ENCODE assay signal across 28 cellular contexts in the genomic region with DNA sequence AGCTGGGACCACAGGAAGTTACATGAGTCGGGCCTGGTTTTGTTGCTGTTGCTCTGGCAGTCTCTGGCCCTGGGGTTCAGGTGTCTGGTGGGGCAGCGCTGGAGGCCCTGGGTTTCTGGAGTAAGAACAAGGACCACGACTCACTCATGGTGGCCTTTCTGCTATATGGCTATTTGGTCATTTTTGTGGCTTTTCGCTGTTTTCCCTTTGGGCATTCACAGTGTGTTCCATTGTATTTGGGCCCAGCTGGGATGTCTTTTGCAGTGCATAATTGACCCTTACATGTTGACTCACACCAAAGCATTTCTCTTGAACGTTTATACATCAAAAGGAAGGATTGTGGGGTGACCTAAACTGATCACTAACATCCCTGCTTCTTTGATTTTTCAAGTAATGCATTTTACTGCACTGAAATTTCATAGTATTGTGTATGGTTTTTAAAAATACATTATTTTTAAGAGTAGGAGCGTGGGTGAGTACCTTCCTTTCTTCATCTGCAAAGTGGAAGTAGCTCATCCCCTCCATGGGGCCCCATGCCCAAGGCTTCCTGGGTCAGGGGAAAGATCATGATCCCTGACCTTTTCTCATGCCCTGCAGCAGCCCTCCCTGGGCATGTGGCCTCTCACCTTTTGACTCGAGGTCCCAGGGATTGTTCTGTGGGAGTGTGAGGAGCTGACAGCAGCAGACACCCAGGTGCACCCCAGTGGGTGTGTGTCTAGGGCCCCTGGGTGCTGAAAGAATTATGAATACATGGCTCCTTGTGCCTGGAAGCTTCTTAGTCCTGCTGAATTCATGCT.
A peak's percentile ranks its signal among the peaks of the same experiment; 100 is the strongest.
DNase-seq lines count a peak whose midpoint lies in the region; ATAC-seq and TF ChIP-seq lines count a peak whose summit lies in the region.
"Had no signal": no experiment of that assay in that cellular context is flagged by ENCODE, and none has a peak within 500 bp of the region (broad histone marks: within the 10 kb centered on the region; RNA-seq: fewer than 3 reads in every experiment).

No MANE protein-coding gene starts in this region.

- H3K27ac Mint-ChIP-seq in natural killer cell treated with Interleukin-12 subunit alpha and Interleukin-12 subunit beta and Interleukin-15 and Interleukin-18, amount 100 ng/mL, for 72 hours: no peak overlapping the region
- no peak overlapping the region for H3K27ac Mint-ChIP-seq in natural killer cell
- no peak overlapping the region for H3K27ac Mint-ChIP-seq in activated T-cell treated with anti-CD3 and anti-CD28 coated beads, Interleukin-2, amount 50 U/mL, for 72 hours
- H3K27ac Mint-ChIP-seq: activated CD4-positive, alpha-beta memory T cell treated with anti-CD3 and anti-CD28 coated beads, Interleukin-2, amount 10 ng/mL, durations not matched to agents 7 days and 5 days; activated T-helper 17 cell treated with anti-CD3 and anti-CD28 coated beads, Interleukin-2, amount 50 U/mL, for 72 hours; CD4-positive, alpha-beta memory T cell had no signal

- in situ Hi-C loops in ACHN (cut with HindIII; ENCODE audit: low pct_ligation_motif_present, low pct_unique_long_range_greater_than_20kb, low sequenced_read_pairs): no loop called here

- H3K4me1 Mint-ChIP-seq in natural killer cell treated with Interleukin-12 subunit alpha and Interleukin-12 subunit beta and Interleukin-15 and Interleukin-18, amount 100 ng/mL, for 72 hours (ENCODE audit: low read depth in 2 of 2): peaks cover 12 to 19% of the 10 kb centered on the region in 2 donors
- H3K4me1 Mint-ChIP-seq in natural killer cell: peaks cover 28 to 46% of the 10 kb centered on the region in 2 donors
- H3K4me1 Mint-ChIP-seq in activated T-cell treated with anti-CD3 and anti-CD28 coated beads, Interleukin-2, amount 50 U/mL, for 72 hours (ENCODE audit: low read depth): no peaks in the 10 kb centered on the region
- H3K4me1 Mint-ChIP-seq: activated CD4-positive, alpha-beta memory T cell treated with anti-CD3 and anti-CD28 coated beads, Interleukin-2, amount 10 ng/mL, durations not matched to agents 7 days and 5 days; activated T-helper 17 cell treated with anti-CD3 and anti-CD28 coated beads, Interleukin-2, amount 50 U/mL, for 72 hours had no signal

- no peak for ATAC-seq in natural killer cell treated with Interleukin-12 subunit alpha and Interleukin-12 subunit beta and Interleukin-15 and Interleukin-18, amount 100 ng/mL, for 72 hours
- ATAC-seq in natural killer cell: no peak
- no peak for ATAC-seq in GM19324 (IDR thresholded peaks at IDR 0.05; ENCODE audit: low FRiP score, unreplicated experiment)
- no peak for ATAC-seq in activated T-cell treated with anti-CD3 and anti-CD28 coated beads, Interleukin-2, amount 50 U/mL, for 72 hours (replicated peaks in 1 of 2)
- ATAC-seq: activated CD4-positive, CD25-positive, alpha-beta regulatory T cell treated with anti-CD3 and anti-CD28 coated beads, Interleukin-2, amount 50 U/mL, for 24 hours; activated T-helper 17 cell treated with anti-CD3 and anti-CD28 coated beads, Interleukin-2, amount 50 U/mL, for 72 hours; GM12878; upper lobe of right lung had no signal

- no peak overlapping the region for H3K4me3 Mint-ChIP-seq in natural killer cell treated with Interleukin-12 subunit alpha and Interleukin-12 subunit beta and Interleukin-15 and Interleukin-18, amount 100 ng/mL, for 72 hours
- H3K4me3 Mint-ChIP-seq in natural killer cell: no peak overlapping the region
- H3K4me3 Mint-ChIP-seq in activated T-cell treated with anti-CD3 and anti-CD28 coated beads, Interleukin-2, amount 50 U/mL, for 72 hours: no peak overlapping the region
- H3K4me3 Mint-ChIP-seq: activated CD4-positive, alpha-beta memory T cell treated with anti-CD3 and anti-CD28 coated beads, Interleukin-2, amount 10 ng/mL, durations not matched to agents 7 days and 5 days; activated T-helper 17 cell treated with anti-CD3 and anti-CD28 coated beads, Interleukin-2, amount 50 U/mL, for 72 hours; CD4-positive, alpha-beta memory T cell had no signal

- peak; percentile 37 for DNase-seq in natural killer cell treated with Interleukin-12 subunit alpha and Interleukin-12 subunit beta and Interleukin-15 and Interleukin-18, amount 100 ng/mL, for 72 hours (ENCODE audit: low spot score)
- DNase-seq in natural killer cell (no peak), caudate nucleus (lab: John Stamatoyannopoulos, UW) (peak in 4 of 61 donors; percentile 28 to 36 (median 31)), medulla oblongata (ENCODE audit: extremely low spot score) (peak; percentile 60), ACHN (no peak), HUDEP-2 (lab: John Stamatoyannopoulos, UW; ENCODE audit: unreplicated experiment in 76 of 76) (no peak)
- no peak for DNase-seq in activated T-cell treated with anti-CD3 and anti-CD28 coated beads, Interleukin-2, amount 50 U/mL, for 72 hours
- DNase-seq: 8988T; activated CD4-positive, alpha-beta memory T cell treated with anti-CD3 and anti-CD28 coated beads, Interleukin-2, amount 10 ng/mL, durations not matched to agents 7 days and 5 days; activated CD8-positive, alpha-beta memory T cell treated with anti-CD3 and anti-CD28 coated beads, Interleukin-2, amount 50 U/mL, for 48 hours; activated naive CD4-positive, alpha-beta T cell treated with anti-CD3 and anti-CD28 coated beads, Interleukin-2, amount 50 U/mL, for 16 hours; AML-193; CD4-positive, alpha-beta memory T cell; effector CD8-positive, alpha-beta T cell; left ventricle myocardium inferior; MV-4-11; NCI-H1436 treated with DMSO at 0.1 percent for 48 hours; NCI-H2081 treated with DMSO at 0.1 percent for 48 hours; NCI-H2227 treated with DMSO at 0.1 percent for 48 hours; NCI-H526 treated with DMSO at 0.1 percent for 48 hours; Right ventricle myocardium superior; stimulated activated CD4-positive, alpha-beta T cell treated with anti-CD3 and anti-CD28 coated beads, Interleukin-4, amount 100 ng/mL, for 4 hours; upper lobe of right lung had no signal

- no peaks in the 10 kb centered on the region for H3K36me3 Mint-ChIP-seq in natural killer cell treated with Interleukin-12 subunit alpha and Interleukin-12 subunit beta and Interleukin-15 and Interleukin-18, amount 100 ng/mL, for 72 hours
- no peaks in the 10 kb centered on the region for H3K36me3 Mint-ChIP-seq in natural killer cell
- H3K36me3 Mint-ChIP-seq in activated T-cell treated with anti-CD3 and anti-CD28 coated beads, Interleukin-2, amount 50 U/mL, for 72 hours (ENCODE audit: insufficient read depth in 2 of 2): no peaks in the 10 kb centered on the region
- H3K36me3 Mint-ChIP-seq: CD4-positive, alpha-beta memory T cell had no signal

- H3K27ac ChIP-seq in caudate nucleus (ENCODE audit: low read depth, low read length): peak overlapping the region; percentile 71
- H3K27ac ChIP-seq: left ventricle myocardium inferior, prostate gland, upper lobe of right lung had no signal

- no peaks in the 10 kb centered on the region for H3K9me3 Mint-ChIP-seq in natural killer cell treated with Interleukin-12 subunit alpha and Interleukin-12 subunit beta and Interleukin-15 and Interleukin-18, amount 100 ng/mL, for 72 hours
- no peaks in the 10 kb centered on the region for H3K9me3 Mint-ChIP-seq in natural killer cell
- no peaks in the 10 kb centered on the region for H3K9me3 Mint-ChIP-seq in activated T-cell treated with anti-CD3 and anti-CD28 coated beads, Interleukin-2, amount 50 U/mL, for 72 hours
- H3K9me3 Mint-ChIP-seq: activated CD4-positive, alpha-beta memory T cell treated with anti-CD3 and anti-CD28 coated beads, Interleukin-2, amount 10 ng/mL, durations not matched to agents 7 days and 5 days; activated T-helper 17 cell treated with anti-CD3 and anti-CD28 coated beads, Interleukin-2, amount 50 U/mL, for 72 hours; CD4-positive, alpha-beta memory T cell had no signal

- intact Hi-C loops in natural killer cell (cut with micrococcal nuclease): no loop called here

- no peaks in the 10 kb centered on the region for H3K27me3 Mint-ChIP-seq in natural killer cell treated with Interleukin-12 subunit alpha and Interleukin-12 subunit beta and Interleukin-15 and Interleukin-18, amount 100 ng/mL, for 72 hours
- H3K27me3 Mint-ChIP-seq in natural killer cell (ENCODE audit: low read depth in 2 of 2): no peaks in the 10 kb centered on the region
- H3K27me3 Mint-ChIP-seq in activated T-cell treated with anti-CD3 and anti-CD28 coated beads, Interleukin-2, amount 50 U/mL, for 72 hours (ENCODE audit: low read depth): peaks cover 10% of the 10 kb centered on the region
- H3K27me3 Mint-ChIP-seq: activated CD4-positive, alpha-beta memory T cell treated with anti-CD3 and anti-CD28 coated beads, Interleukin-2, amount 10 ng/mL, durations not matched to agents 7 days and 5 days; activated T-helper 17 cell treated with anti-CD3 and anti-CD28 coated beads, Interleukin-2, amount 50 U/mL, for 72 hours had no signal

- TF ChIP-seq CTCF in natural killer cell (IDR thresholded peaks at IDR 0.05): no peak

Comparison
In these comparisons a context has a peak if more than half of its experiments do, and no peak if none do; other contexts are left out.
1. DNase-seq: peak in natural killer cell treated with Interleukin-12 subunit alpha and Interleukin-12 subunit beta and Interleukin-15 and Interleukin-18, amount 100 ng/mL, for 72 hours (single experiment) and medulla oblongata (single experiment); none in natural killer cell (single experiment), activated T-cell treated with anti-CD3 and anti-CD28 coated beads, Interleukin-2, amount 50 U/mL, for 72 hours (0 of 2), ACHN (single experiment) and HUDEP-2 (0 of 76).